ENCODE assay signal across 1 cellular context in the genomic region with DNA sequence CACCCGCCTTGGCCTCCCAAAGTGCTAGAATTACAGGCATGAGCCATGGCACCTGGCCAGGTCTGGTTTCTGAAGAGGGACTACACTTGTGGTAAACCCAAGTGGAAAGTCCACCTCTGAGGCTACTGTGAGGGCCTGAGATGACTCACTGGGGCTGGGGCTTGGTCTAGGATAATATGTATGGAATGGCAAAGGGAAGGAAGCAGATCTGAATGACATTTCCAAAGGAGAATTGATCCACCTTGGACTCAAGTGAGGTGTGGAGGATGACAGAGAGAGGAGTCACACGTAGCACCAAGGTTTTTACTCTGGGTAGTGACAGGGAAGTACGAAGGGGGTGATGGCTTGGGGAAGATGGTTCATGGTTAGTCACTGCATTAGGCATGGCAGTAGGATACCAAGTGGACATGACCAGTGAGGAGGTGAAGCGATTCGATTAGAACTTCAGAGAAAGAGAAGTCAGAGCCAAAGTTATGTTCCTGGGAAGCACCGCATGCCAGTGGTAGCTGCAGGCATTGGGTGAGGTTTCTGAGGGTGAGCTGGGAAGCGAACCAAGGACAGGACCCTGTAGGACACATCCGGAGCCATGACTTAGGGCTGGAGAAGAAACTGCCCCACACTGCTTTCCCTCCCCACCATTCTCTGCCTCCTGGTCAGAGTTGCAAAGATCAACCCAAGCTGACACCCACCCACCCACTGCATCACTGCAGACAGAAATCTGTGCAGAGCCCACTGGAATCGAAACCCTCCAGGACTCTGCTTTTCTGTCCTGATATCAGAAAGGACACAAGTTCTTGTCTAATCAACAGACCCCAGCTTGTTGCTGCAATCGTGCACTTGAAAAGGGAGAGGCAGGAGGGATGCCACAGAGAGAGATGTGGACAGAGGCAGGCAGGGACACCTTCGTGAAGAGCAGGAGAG.
TF ChIP-seq lines count a peak whose summit lies in the region.

No MANE protein-coding gene starts in this region.

TF ChIP-seq in IMR-90, 13 proteins besides CTCF, POLR2A, EP300 and RAD21:
- TF ChIP-seq MAFK (IDR thresholded peaks at IDR 0.05; ENCODE audit: low read depth, low read length): no peak
- no peak for TF ChIP-seq BHLHE40 (IDR thresholded peaks at IDR 0.05; ENCODE audit: low read depth, low read length)
- no peak for TF ChIP-seq SMC3 (IDR thresholded peaks at IDR 0.05; ENCODE audit: low read depth, low read length)
- no peak for TF ChIP-seq RFX5 (IDR thresholded peaks at IDR 0.05; ENCODE audit: low read depth, low read length)
- no peak for TF ChIP-seq CHD1 (IDR thresholded peaks at IDR 0.05; ENCODE audit: low read depth, low read length)
- TF ChIP-seq CEBPB (IDR thresholded peaks at IDR 0.05; ENCODE audit: low read depth, low read length): no peak
- TF ChIP-seq RCOR1 (IDR thresholded peaks at IDR 0.05; ENCODE audit: insufficient replicate concordance, low read length): no peak
- TF ChIP-seq, protein P1, sequence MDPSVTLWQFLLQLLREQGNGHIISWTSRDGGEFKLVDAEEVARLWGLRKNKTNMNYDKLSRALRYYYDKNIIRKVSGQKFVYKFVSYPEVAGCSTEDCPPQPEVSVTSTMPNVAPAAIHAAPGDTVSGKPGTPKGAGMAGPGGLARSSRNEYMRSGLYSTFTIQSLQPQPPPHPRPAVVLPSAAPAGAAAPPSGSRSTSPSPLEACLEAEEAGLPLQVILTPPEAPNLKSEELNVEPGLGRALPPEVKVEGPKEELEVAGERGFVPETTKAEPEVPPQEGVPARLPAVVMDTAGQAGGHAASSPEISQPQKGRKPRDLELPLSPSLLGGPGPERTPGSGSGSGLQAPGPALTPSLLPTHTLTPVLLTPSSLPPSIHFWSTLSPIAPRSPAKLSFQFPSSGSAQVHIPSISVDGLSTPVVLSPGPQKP (IDR thresholded peaks at IDR 0.05; ENCODE audit: borderline replicate concordance, low read depth, low read length): no peak
- TF ChIP-seq, protein P2, sequence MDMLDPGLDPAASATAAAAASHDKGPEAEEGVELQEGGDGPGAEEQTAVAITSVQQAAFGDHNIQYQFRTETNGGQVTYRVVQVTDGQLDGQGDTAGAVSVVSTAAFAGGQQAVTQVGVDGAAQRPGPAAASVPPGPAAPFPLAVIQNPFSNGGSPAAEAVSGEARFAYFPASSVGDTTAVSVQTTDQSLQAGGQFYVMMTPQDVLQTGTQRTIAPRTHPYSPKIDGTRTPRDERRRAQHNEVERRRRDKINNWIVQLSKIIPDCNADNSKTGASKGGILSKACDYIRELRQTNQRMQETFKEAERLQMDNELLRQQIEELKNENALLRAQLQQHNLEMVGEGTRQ (IDR thresholded peaks at IDR 0.05; ENCODE audit: low read depth, low read length): no peak
- TF ChIP-seq MXI1 (IDR thresholded peaks at IDR 0.05; ENCODE audit: borderline replicate concordance, low read depth, low read length): no peak
- TF ChIP-seq MAZ (IDR thresholded peaks at IDR 0.05; ENCODE audit: borderline replicate concordance, low read depth, low read length): no peak
- TF ChIP-seq FOS (IDR thresholded peaks at IDR 0.05; ENCODE audit: low read depth, low read length): no peak
- TF ChIP-seq NFE2L2 (IDR thresholded peaks at IDR 0.05; ENCODE audit: low read depth, low read length): no peak
